ENCODE assay signal across 8 cellular contexts in the genomic region with DNA sequence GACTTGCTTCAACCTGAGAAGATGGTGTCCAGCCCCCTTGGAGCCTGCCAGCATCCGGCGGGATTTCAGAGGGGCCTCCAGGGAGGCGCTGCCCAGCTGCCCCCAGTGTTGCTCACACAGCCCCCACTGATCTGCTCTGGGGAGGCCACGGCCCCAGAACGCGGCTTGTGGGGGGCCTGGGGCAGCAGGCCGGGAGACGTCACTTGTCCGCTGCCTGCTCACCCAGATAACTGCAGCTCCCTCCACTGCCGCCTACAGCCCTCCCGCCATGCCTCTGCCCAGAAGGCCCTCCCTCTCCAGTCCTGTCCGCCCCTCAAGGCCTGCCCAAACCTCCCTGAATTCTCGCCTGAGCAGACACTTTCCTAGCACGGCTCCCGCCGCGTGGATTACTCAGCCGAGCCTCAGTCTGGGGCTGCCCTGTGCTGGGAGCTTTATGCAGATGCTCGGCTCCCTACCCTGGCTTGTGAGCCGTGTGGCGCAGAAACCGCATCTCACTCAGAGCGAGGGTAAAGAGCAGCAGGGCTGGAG. TPM values are rescaled to one million over a fixed set of nuclear protein-coding genes. Genes with fewer than 3 reads are reported as not detected.
DNase-seq lines count a peak whose midpoint lies in the region; ATAC-seq lines count a peak whose summit lies in the region.

No MANE protein-coding gene starts in this region.

- peaks cover 2% of the 10 kb centered on the region for H3K36me3 Mint-ChIP-seq in activated CD4-positive, alpha-beta T cell treated with anti-CD3 and anti-CD28 coated beads for 36 hours (ENCODE audit: low read depth)
- H3K36me3 Mint-ChIP-seq in activated T-helper 1 cell treated with anti-CD3 and anti-CD28 coated beads, Interleukin-12 subunit alpha, Interleukin-12 subunit beta, Interleukin-2, Interleukin-4 antibody, amounts not matched to agents 30 ng/mL and 10 ng/mL and 1 ng/mL, durations not matched to agents 14 hours and 24 hours and 36 hours (ENCODE audit: low read depth) = peaks cover 4% of the 10 kb centered on the region

- peaks cover 23% of the 10 kb centered on the region for H3K27me3 Mint-ChIP-seq in activated CD4-positive, alpha-beta T cell treated with anti-CD3 and anti-CD28 coated beads for 36 hours
- peaks cover 30% of the 10 kb centered on the region for H3K27me3 Mint-ChIP-seq in activated T-helper 1 cell treated with anti-CD3 and anti-CD28 coated beads, Interleukin-12 subunit alpha, Interleukin-12 subunit beta, Interleukin-2, Interleukin-4 antibody, amounts not matched to agents 30 ng/mL and 10 ng/mL and 1 ng/mL, durations not matched to agents 14 hours and 24 hours and 36 hours (ENCODE audit: insufficient read depth)

- H3K4me1 Mint-ChIP-seq in activated CD4-positive, alpha-beta T cell treated with anti-CD3 and anti-CD28 coated beads for 36 hours = peaks cover 23% of the 10 kb centered on the region
- peaks cover 20% of the 10 kb centered on the region for H3K4me1 Mint-ChIP-seq in activated T-helper 1 cell treated with anti-CD3 and anti-CD28 coated beads, Interleukin-12 subunit alpha, Interleukin-12 subunit beta, Interleukin-2, Interleukin-4 antibody, amounts not matched to agents 30 ng/mL and 10 ng/mL and 1 ng/mL, durations not matched to agents 14 hours and 24 hours and 36 hours (ENCODE audit: low read depth)

- H3K27ac Mint-ChIP-seq in activated CD4-positive, alpha-beta T cell treated with anti-CD3 and anti-CD28 coated beads for 36 hours = peak overlapping the region; percentile 63
- peak overlapping the region; percentile 80 for H3K27ac Mint-ChIP-seq in activated T-helper 1 cell treated with anti-CD3 and anti-CD28 coated beads, Interleukin-12 subunit alpha, Interleukin-12 subunit beta, Interleukin-2, Interleukin-4 antibody, amounts not matched to agents 30 ng/mL and 10 ng/mL and 1 ng/mL, durations not matched to agents 14 hours and 24 hours and 36 hours

- no peaks in the 10 kb centered on the region for H3K9me3 Mint-ChIP-seq in activated CD4-positive, alpha-beta T cell treated with anti-CD3 and anti-CD28 coated beads for 36 hours (ENCODE audit: low read depth)
- no peaks in the 10 kb centered on the region for H3K9me3 Mint-ChIP-seq in activated T-helper 1 cell treated with anti-CD3 and anti-CD28 coated beads, Interleukin-12 subunit alpha, Interleukin-12 subunit beta, Interleukin-2, Interleukin-4 antibody, amounts not matched to agents 30 ng/mL and 10 ng/mL and 1 ng/mL, durations not matched to agents 14 hours and 24 hours and 36 hours

- H3K4me3 Mint-ChIP-seq in activated CD4-positive, alpha-beta T cell treated with anti-CD3 and anti-CD28 coated beads for 36 hours = peak overlapping the region; percentile 82
- peak overlapping the region; percentile 93 for H3K4me3 Mint-ChIP-seq in activated T-helper 1 cell treated with anti-CD3 and anti-CD28 coated beads, Interleukin-12 subunit alpha, Interleukin-12 subunit beta, Interleukin-2, Interleukin-4 antibody, amounts not matched to agents 30 ng/mL and 10 ng/mL and 1 ng/mL, durations not matched to agents 14 hours and 24 hours and 36 hours

- ATAC-seq in activated CD4-positive, alpha-beta T cell treated with anti-CD3 and anti-CD28 coated beads for 36 hours = peak; percentile 77
- no peak for ATAC-seq in GM18870 (IDR thresholded peaks at IDR 0.05; ENCODE audit: unreplicated experiment)
- no peak for ATAC-seq in HG03520 (IDR thresholded peaks at IDR 0.05; ENCODE audit: unreplicated experiment)

- intact Hi-C loops in activated CD4-positive, alpha-beta T cell treated with anti-CD3 and anti-CD28 coated beads for 36 hours (cut with DNase I, micrococcal nuclease) = loop anchor here in 1 of 2 experiments (10.0 kb wide), 1 partner anchor 571 kb away; no protein-coding TSS in a partner anchor
- intact Hi-C loops in activated T-helper 1 cell treated with anti-CD3 and anti-CD28 coated beads, Interleukin-12 subunit alpha, Interleukin-12 subunit beta, Interleukin-2, Interleukin-4 antibody, amounts not matched to agents 30 ng/mL and 10 ng/mL and 1 ng/mL, durations not matched to agents 14 hours and 24 hours and 36 hours (cut with micrococcal nuclease) = loop anchor here (5.0 kb wide), 1 partner anchor 177 kb away; no protein-coding TSS in a partner anchor

- POLR2A ChIA-PET in activated CD4-positive, alpha-beta T cell treated with anti-CD3 and anti-CD28 coated beads for 36 hours (lab: Charles Lee) = interaction anchor here (0.5 to 1.0 kb wide), 2 partner anchors 42 to 57 kb away, joined by 3 to 4 read pairs; partner anchors contain the start of gene EIF4A2

- DNase-seq in activated CD4-positive, alpha-beta T cell treated with anti-CD3 and anti-CD28 coated beads for 36 hours = peak; percentile 81
- no peak for DNase-seq in activated CD4-positive, alpha-beta T cell treated with anti-CD3 and anti-CD28 coated beads for 1 hour
- no peak for DNase-seq in activated T-helper 1 cell treated with anti-CD3 and anti-CD28 coated beads, Interleukin-12 subunit alpha, Interleukin-12 subunit beta, Interleukin-2, Interleukin-4 antibody, amounts not matched to agents 30 ng/mL and 10 ng/mL and 1 ng/mL, durations not matched to agents 14 hours and 24 hours and 36 hours (ENCODE audit: low spot score)
- DNase-seq in hippocampal formation (lab: John Stamatoyannopoulos, UW) (peak; percentile 14 to 24), SHP77 (lab: John Stamatoyannopoulos, UW) (no peak)
- DNase-seq in stimulated activated CD4-positive, alpha-beta T cell treated with anti-CD3 and anti-CD28 coated beads, Interleukin-12 subunit alpha, Interleukin-12 subunit beta, amount 100 ng/mL, for 48 hours (ENCODE audit: low read depth in 2 of 3, low spot score in 1 of 3) = peak; percentile 41 to 62 (median 44)

- CTCF ChIA-PET in activated CD4-positive, alpha-beta T cell treated with anti-CD3 and anti-CD28 coated beads for 36 hours (lab: Charles Lee) = interaction anchor here (0.6 to 2.7 kb wide), 9 partner anchors 20 to 340 kb away, joined by 3 to 10 read pairs (median 3); no protein-coding TSS in a partner anchor

RNA-seq across cellular contexts. Expression of gene ADIPOQ, which starts 17.2 kb away (rescaled TPM):
- not detected for total RNA-seq in activated CD4-positive, alpha-beta T cell treated with anti-CD3 and anti-CD28 coated beads for 36 hours
- total RNA-seq in activated T-helper 1 cell treated with anti-CD3 and anti-CD28 coated beads, Interleukin-12 subunit alpha, Interleukin-12 subunit beta, Interleukin-2, Interleukin-4 antibody, amounts not matched to agents 30 ng/mL and 10 ng/mL and 1 ng/mL, durations not matched to agents 14 hours and 24 hours and 36 hours = not detected in 2 replicates

RNA-seq across cellular contexts. Expression of gene RFC4, which starts 19.1 kb away (rescaled TPM):
- total RNA-seq in activated CD4-positive, alpha-beta T cell treated with anti-CD3 and anti-CD28 coated beads for 36 hours = 100 to 1,000 TPM; 128 to 130 TPM
- total RNA-seq in activated T-helper 1 cell treated with anti-CD3 and anti-CD28 coated beads, Interleukin-12 subunit alpha, Interleukin-12 subunit beta, Interleukin-2, Interleukin-4 antibody, amounts not matched to agents 30 ng/mL and 10 ng/mL and 1 ng/mL, durations not matched to agents 14 hours and 24 hours and 36 hours = 111 and 122 TPM in 2 replicates

RNA-seq across cellular contexts. Expression of gene EIF4A2, which starts 42.0 kb away (rescaled TPM):
- total RNA-seq in activated CD4-positive, alpha-beta T cell treated with anti-CD3 and anti-CD28 coated beads for 36 hours = 100 to 1,000 TPM; 291 to 390 TPM
- total RNA-seq in activated T-helper 1 cell treated with anti-CD3 and anti-CD28 coated beads, Interleukin-12 subunit alpha, Interleukin-12 subunit beta, Interleukin-2, Interleukin-4 antibody, amounts not matched to agents 30 ng/mL and 10 ng/mL and 1 ng/mL, durations not matched to agents 14 hours and 24 hours and 36 hours = 491 and 514 TPM in 2 replicates

Comparison
In these comparisons a context has a peak if more than half of its experiments do, and no peak if none do; other contexts are left out.
1. DNase-seq: peak in activated CD4-positive, alpha-beta T cell treated with anti-CD3 and anti-CD28 coated beads for 36 hours (single experiment), hippocampal formation (2 of 2) and stimulated activated CD4-positive, alpha-beta T cell treated with anti-CD3 and anti-CD28 coated beads, Interleukin-12 subunit alpha, Interleukin-12 subunit beta, amount 100 ng/mL, for 48 hours (3 of 3); none in activated CD4-positive, alpha-beta T cell treated with anti-CD3 and anti-CD28 coated beads for 1 hour (single experiment), activated T-helper 1 cell treated with anti-CD3 and anti-CD28 coated beads, Interleukin-12 subunit alpha, Interleukin-12 subunit beta, Interleukin-2, Interleukin-4 antibody, amounts not matched to agents 30 ng/mL and 10 ng/mL and 1 ng/mL, durations not matched to agents 14 hours and 24 hours and 36 hours (single experiment) and SHP77 (0 of 2).